ENCODE assay signal across 21 cellular contexts in the genomic region with DNA sequence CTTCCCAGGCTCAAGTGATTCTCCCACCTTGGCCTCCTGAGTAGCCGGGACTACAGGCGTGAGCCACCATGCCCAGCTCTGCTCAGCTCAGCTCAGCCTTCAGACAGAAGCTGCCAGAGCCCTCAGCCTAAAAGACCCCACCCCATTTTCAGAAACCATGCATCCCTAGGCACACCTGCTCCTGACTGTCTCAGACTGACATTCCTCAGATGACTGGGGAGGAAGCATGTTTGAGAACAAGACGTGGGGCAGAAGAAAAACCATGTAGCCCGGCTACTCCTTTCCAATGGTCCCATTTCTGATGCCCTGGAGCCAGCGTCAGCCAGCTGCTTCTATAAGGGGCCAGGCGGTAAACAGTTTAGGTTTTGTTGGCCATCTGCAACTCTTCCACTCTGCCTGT. TPM values are rescaled to one million over a fixed set of nuclear protein-coding genes. Genes with fewer than 3 reads are reported as not detected.
A peak's percentile ranks its signal among the peaks of the same experiment; 100 is the strongest.
DNase-seq lines count a peak whose midpoint lies in the region; ATAC-seq and TF ChIP-seq lines count a peak whose summit lies in the region.
"Had no signal": no experiment of that assay in that cellular context is flagged by ENCODE, and none has a peak within 500 bp of the region (broad histone marks: within the 10 kb centered on the region; RNA-seq: fewer than 3 reads in every experiment).

No MANE protein-coding gene starts in this region.

- 77% methylated on average over 6 of the region's 6 CpGs for WGBS in body of pancreas, 2 donors
- 71 to 82% methylated on average over 3 to 6 of the region's 6 CpGs for WGBS in esophagus squamous epithelium, 2 donors

- TF ChIP-seq CTCF in body of pancreas (IDR thresholded peaks at IDR 0.05) = no peak
- no peak for TF ChIP-seq CTCF in neural progenitor cell (IDR thresholded peaks at IDR 0.05)
- no peak for TF ChIP-seq CTCF in esophagus squamous epithelium (IDR thresholded peaks at IDR 0.05)

- peak overlapping the region; percentile 36 for H3K4me2 ChIP-seq in neural progenitor cell

- intact Hi-C loops in body of pancreas (cut with DNase I) (loop anchor here (10.0 kb wide), 1 partner anchor 260 kb away; no protein-coding TSS in a partner anchor), esophagus squamous epithelium (cut with DNase I) (loop anchor here (5.0 kb wide), 1 partner anchor 43 kb away; no protein-coding TSS in a partner anchor)

- H3K79me2 ChIP-seq in neural progenitor cell (ENCODE audit: low read depth) = no peaks in the 10 kb centered on the region

- no peak overlapping the region for H2AFZ ChIP-seq in neural progenitor cell (replicated peaks)

- H3K4me3 Mint-ChIP-seq in neural progenitor cell = no peak overlapping the region
- H3K4me3 Mint-ChIP-seq: immature natural killer cell; naive thymus-derived CD4-positive, alpha-beta T cell; stimulated activated effector memory CD8-positive, alpha-beta T cell treated with anti-CD3 and anti-CD28 coated beads, Interleukin-12 subunit alpha, Interleukin-12 subunit beta, amount 100 ng/mL, for 72 hours; T-cell had no signal

- H3K4me3 ChIP-seq in body of pancreas = no peak overlapping the region
- H3K4me3 ChIP-seq in neural progenitor cell = no peak overlapping the region
- no peak overlapping the region for H3K4me3 ChIP-seq in esophagus squamous epithelium

- H3K27me3 Mint-ChIP-seq in neural progenitor cell (ENCODE audit: insufficient read depth, low read depth) = peaks cover 7% of the 10 kb centered on the region
- H3K27me3 Mint-ChIP-seq: naive thymus-derived CD4-positive, alpha-beta T cell had no signal

- H3K27ac Mint-ChIP-seq in neural progenitor cell = no peak overlapping the region
- H3K27ac Mint-ChIP-seq: immature natural killer cell; naive thymus-derived CD4-positive, alpha-beta T cell; stimulated activated effector memory CD8-positive, alpha-beta T cell treated with anti-CD3 and anti-CD28 coated beads, Interleukin-12 subunit alpha, Interleukin-12 subunit beta, amount 100 ng/mL, for 72 hours; T-cell had no signal

- H3K9me3 ChIP-seq in body of pancreas (no peaks in the 10 kb centered on the region), neural progenitor cell (ENCODE audit: low read depth) (no peaks in the 10 kb centered on the region), esophagus squamous epithelium (no peaks in the 10 kb centered on the region)
- H3K9me3 ChIP-seq: BE2C had no signal

- peak; percentile 5 for ATAC-seq in body of pancreas
- no peak for ATAC-seq in GM19455 (IDR thresholded peaks at IDR 0.05; ENCODE audit: unreplicated experiment)
- no peak for ATAC-seq in HG03460 (IDR thresholded peaks at IDR 0.05; ENCODE audit: unreplicated experiment)
- ATAC-seq: foreskin keratinocyte; left lobe of liver; naive thymus-derived CD4-positive, alpha-beta T cell; stimulated activated effector memory CD8-positive, alpha-beta T cell treated with anti-CD3 and anti-CD28 coated beads, Interleukin-12 subunit alpha, Interleukin-12 subunit beta, amount 100 ng/mL, for 72 hours; T-cell had no signal

- H4K20me1 ChIP-seq in neural progenitor cell (ENCODE audit: low read depth) = no peaks in the 10 kb centered on the region

- DNase-seq in NCI-H446 treated with DMSO at 0.1 percent for 48 hours (lab: John Stamatoyannopoulos, UW) (peak; percentile 17), NCI-H446 (lab: John Stamatoyannopoulos, UW) (no peak), LHCN-M2 (ENCODE audit: low read depth) (peak; percentile 35), body of pancreas (no peak), neural progenitor cell (ENCODE audit: low spot score) (no peak), esophagus squamous epithelium (lab: John Stamatoyannopoulos, UW) (no peak)
- DNase-seq: activated CD4-positive, alpha-beta T cell treated with anti-CD3 and anti-CD28 coated beads for 1 hour; activated gamma-delta T cell; effector CD4-positive, alpha-beta T cell; erythroblast; immature natural killer cell; naive thymus-derived CD4-positive, alpha-beta T cell; SIG-M5; T-cell had no signal

- H3K27ac ChIP-seq in body of pancreas = no peak overlapping the region
- H3K27ac ChIP-seq in neural progenitor cell = no peak overlapping the region
- H3K27ac ChIP-seq in esophagus squamous epithelium = no peak overlapping the region
- H3K27ac ChIP-seq: foreskin keratinocyte had no signal

- H3K27me3 ChIP-seq in body of pancreas (no peaks in the 10 kb centered on the region), neural progenitor cell (no peaks in the 10 kb centered on the region), esophagus squamous epithelium (no peaks in the 10 kb centered on the region)
- H3K27me3 ChIP-seq: BE2C had no signal

- H3F3A ChIP-seq in neural progenitor cell (ENCODE audit: low read depth) = peaks cover 10% of the 10 kb centered on the region

- H3K4me1 ChIP-seq in body of pancreas (no peaks in the 10 kb centered on the region), neural progenitor cell (peaks cover 15% of the 10 kb centered on the region), esophagus squamous epithelium (no peaks in the 10 kb centered on the region)
- H3K4me1 ChIP-seq: foreskin keratinocyte had no signal

- TF ChIP-seq POLR2A in body of pancreas (IDR thresholded peaks at IDR 0.05) (no peak), esophagus squamous epithelium (IDR thresholded peaks at IDR 0.05) (no peak)

- H3K36me3 ChIP-seq in body of pancreas (replicated peaks in 1 of 2; ENCODE audit: insufficient read depth in 1 of 2, low read depth in 2 of 2) = no peaks in the 10 kb centered on the region
- H3K36me3 ChIP-seq in neural progenitor cell = no peaks in the 10 kb centered on the region
- no peaks in the 10 kb centered on the region for H3K36me3 ChIP-seq in esophagus squamous epithelium
- H3K36me3 ChIP-seq: BE2C had no signal

- peaks cover 5% of the 10 kb centered on the region for H3K9me3 Mint-ChIP-seq in neural progenitor cell
- H3K9me3 Mint-ChIP-seq: immature natural killer cell; naive thymus-derived CD4-positive, alpha-beta T cell; stimulated activated effector memory CD8-positive, alpha-beta T cell treated with anti-CD3 and anti-CD28 coated beads, Interleukin-12 subunit alpha, Interleukin-12 subunit beta, amount 100 ng/mL, for 72 hours; T-cell had no signal

- no peak overlapping the region for H3K9ac ChIP-seq in neural progenitor cell

- H3K36me3 Mint-ChIP-seq in neural progenitor cell = no peaks in the 10 kb centered on the region
- H3K36me3 Mint-ChIP-seq: immature natural killer cell; stimulated activated effector memory CD8-positive, alpha-beta T cell treated with anti-CD3 and anti-CD28 coated beads, Interleukin-12 subunit alpha, Interleukin-12 subunit beta, amount 100 ng/mL, for 72 hours; T-cell had no signal

- H3K4me1 Mint-ChIP-seq in neural progenitor cell = peaks cover 30% of the 10 kb centered on the region
- H3K4me1 Mint-ChIP-seq: immature natural killer cell had no signal

RNA-seq across cellular contexts. Expression of gene SRL, which starts 3.0 kb away (rescaled TPM):
- not detected in 2 replicates for total RNA-seq in LHCN-M2 (2014; rRNA removed)
- not detected for polyA plus RNA-seq in LHCN-M2 (2012)
- not detected for total RNA-seq in body of pancreas
- total RNA-seq in neural progenitor cell (ENCODE audit: low replicate concordance) = 0.06 and 0.22 TPM in 2 replicates
- total RNA-seq in esophagus squamous epithelium = 1 to 10 TPM in 1 of 4 donors, under 1 TPM in 2, not detected in 1; 0.04 to 1.8 (median 0.38) TPM
- total RNA-seq: chondrocyte; foreskin keratinocyte; naive thymus-derived CD4-positive, alpha-beta T cell had no signal
- polyA plus RNA-seq: foreskin keratinocyte; immature natural killer cell; naive thymus-derived CD4-positive, alpha-beta T cell had no signal

RNA-seq across cellular contexts. Expression of gene TFAP4, which starts 27.9 kb away (rescaled TPM):
- total RNA-seq in LHCN-M2 (2014; rRNA removed) (7.0 and 11.1 TPM in 2 replicates), body of pancreas (10 to 100 TPM in 1 of 2 donors, 1 to 10 TPM in 1; 8.3 to 18.8 TPM), neural progenitor cell (ENCODE audit: low replicate concordance) (19.8 and 24.8 TPM in 2 replicates), esophagus squamous epithelium (1 to 10 TPM; 5.8 to 9.8 (median 9.3) TPM)
- 4.4 TPM for polyA plus RNA-seq in LHCN-M2 (2012)

Comparison
In these comparisons a context has a peak if more than half of its experiments do, and no peak if none do; other contexts are left out.
1. DNase-seq: peak in NCI-H446 treated with DMSO at 0.1 percent for 48 hours (single experiment) and LHCN-M2 (single experiment); none in NCI-H446 (0 of 2), body of pancreas (0 of 4), neural progenitor cell (single experiment) and esophagus squamous epithelium (single experiment).